In genomic region chr1:117576236-117576635, GRCh38 we compare ENCODE assay signal across 21 cellular contexts. TPM values are rescaled to one million over a fixed set of nuclear protein-coding genes. Genes with fewer than 3 reads are reported as not detected.
"Had no signal": no experiment of that assay in that cellular context is flagged by ENCODE, and none has a peak within 500 bp of the region (broad histone marks: within the 10 kb centered on the region; RNA-seq: fewer than 3 reads in every experiment).

No MANE protein-coding gene starts in this region.

- H3K4me3 Mint-ChIP-seq: immature natural killer cell, naive B cell, nephron had no signal

- H3K9me3 ChIP-seq: esophagus squamous epithelium, gastroesophageal sphincter, right atrium auricular region, sigmoid colon, testis, tibial nerve had no signal

- H3K27me3 ChIP-seq: esophagus squamous epithelium, gastroesophageal sphincter, right atrium auricular region, sigmoid colon, testis, tibial nerve had no signal

- H3K27me3 Mint-ChIP-seq: naive B cell had no signal

- H3K27ac Mint-ChIP-seq: nephron had no signal

- H3K4me3 ChIP-seq: esophagus squamous epithelium, gastroesophageal sphincter, lung, right atrium auricular region, sigmoid colon, skin epidermis, testis, tibial nerve had no signal

- H3K4me1 ChIP-seq: gastroesophageal sphincter, right atrium auricular region, sigmoid colon, tibial nerve had no signal

- ATAC-seq: gastroesophageal sphincter, left cardiac atrium, left ventricle myocardium superior had no signal

- H3K9me3 Mint-ChIP-seq: immature natural killer cell, naive B cell, nephron had no signal

- H3K36me3 Mint-ChIP-seq: naive B cell had no signal

- H3K27ac ChIP-seq: esophagus squamous epithelium, gastroesophageal sphincter, right atrium auricular region, sigmoid colon, skin epidermis, testis, tibial nerve had no signal

- H3K36me3 ChIP-seq: esophagus squamous epithelium, gastroesophageal sphincter, right atrium auricular region, sigmoid colon, tibial nerve had no signal

- DNase-seq: effector memory CD4-positive, alpha-beta T cell; esophagus squamous epithelium; foreskin fibroblast; glutamatergic neuron; immature natural killer cell; kidney; left cardiac atrium; left ventricle myocardium superior; mesenchymal stem cell; naive B cell; sigmoid colon; stimulated activated CD4-positive, alpha-beta T cell treated with anti-CD3 and anti-CD28 coated beads, Interleukin-12 subunit alpha, Interleukin-12 subunit beta, amount 100 ng/mL, for 4 hours; stimulated activated naive CD4-positive, alpha-beta T cell treated with Interleukin-2 at 50 U/mL for 16 hours; testis had no signal

RNA-seq across cellular contexts. Expression of gene TENT5C, which starts 29.6 kb away (rescaled TPM):
- total RNA-seq: epithelial cell of proximal tubule had no signal
